In the genomic region with DNA sequence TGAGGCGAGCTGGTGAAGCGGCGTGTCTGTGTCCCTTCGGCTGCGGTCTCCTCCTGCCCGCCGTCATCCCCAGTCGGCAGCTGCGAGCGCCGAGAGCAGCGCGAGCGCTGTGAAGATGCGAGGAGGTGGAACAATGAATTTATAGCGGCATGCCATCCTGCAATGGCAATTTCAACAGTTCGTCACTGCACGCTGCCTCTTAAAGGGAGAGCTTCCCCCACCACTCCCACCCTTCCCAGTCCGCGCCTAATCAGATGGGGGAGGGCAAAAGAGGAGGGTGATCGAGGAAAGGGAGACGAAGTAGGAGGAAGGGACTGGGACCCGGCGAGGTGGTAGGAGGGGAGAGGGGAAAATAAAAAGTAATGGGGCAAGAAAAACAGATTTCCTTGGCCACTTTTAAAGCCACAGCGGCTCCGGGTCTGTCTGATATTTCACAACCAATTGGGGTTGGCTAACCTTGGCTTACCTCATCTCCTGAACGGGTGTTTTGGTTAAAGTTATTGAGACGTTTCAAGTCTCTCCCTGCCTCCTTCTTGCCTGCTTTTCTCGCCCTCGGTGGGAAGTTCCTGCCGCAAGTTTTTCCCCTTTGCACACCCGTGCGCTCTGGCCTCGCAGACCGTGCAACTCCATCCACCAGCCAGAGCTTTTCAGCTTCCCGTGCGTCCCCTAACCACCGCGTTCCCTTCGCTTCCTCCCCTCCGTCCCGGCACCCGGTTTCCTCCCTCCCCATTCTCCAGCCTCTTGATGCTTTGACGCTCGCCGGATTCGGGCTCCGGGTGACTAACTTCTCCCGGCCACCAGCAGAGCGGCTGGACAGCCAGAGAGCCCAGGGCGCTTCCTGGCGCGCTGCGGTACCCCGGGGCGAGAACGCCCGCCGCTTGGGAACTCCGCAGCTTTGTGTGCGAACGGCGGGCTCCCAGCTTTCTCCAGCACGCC, we compare ENCODE assay signal across 1 cellular context.
TF ChIP-seq lines count a peak whose summit lies in the region.

A gene (minus strand): TSS at position 111 of the 936 bp plus-strand sequence. CDS start 697 bp downstream, outside the sequence.

TF ChIP-seq in H1, 55 proteins besides CTCF, POLR2A, EP300 and RAD21 (continued from another document):
- no peak for TF ChIP-seq RNF2 (IDR thresholded peaks at IDR 0.05; ENCODE audit: borderline replicate concordance, low read depth, low read length, missing control alignments, poor library complexity, severe bottlenecking)
- TF ChIP-seq BACH1 (IDR thresholded peaks at IDR 0.05; ENCODE audit: low read length): no peak
- TF ChIP-seq JUN (IDR thresholded peaks at IDR 0.05; ENCODE audit: low read depth, low read length): no peak
- no peak for TF ChIP-seq GABPA (IDR thresholded peaks at IDR 0.05; ENCODE audit: borderline replicate concordance, insufficient read depth, low read length)
- no peak for TF ChIP-seq RFX5 (IDR thresholded peaks at IDR 0.05; ENCODE audit: borderline replicate concordance, low read depth, low read length)
- TF ChIP-seq, protein P1, sequence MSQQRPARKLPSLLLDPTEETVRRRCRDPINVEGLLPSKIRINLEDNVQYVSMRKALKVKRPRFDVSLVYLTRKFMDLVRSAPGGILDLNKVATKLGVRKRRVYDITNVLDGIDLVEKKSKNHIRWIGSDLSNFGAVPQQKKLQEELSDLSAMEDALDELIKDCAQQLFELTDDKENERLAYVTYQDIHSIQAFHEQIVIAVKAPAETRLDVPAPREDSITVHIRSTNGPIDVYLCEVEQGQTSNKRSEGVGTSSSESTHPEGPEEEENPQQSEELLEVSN (IDR thresholded peaks at IDR 0.05): peak; percentile 57; the same call in 1 of the 2 replicates
- TF ChIP-seq, protein P2, sequence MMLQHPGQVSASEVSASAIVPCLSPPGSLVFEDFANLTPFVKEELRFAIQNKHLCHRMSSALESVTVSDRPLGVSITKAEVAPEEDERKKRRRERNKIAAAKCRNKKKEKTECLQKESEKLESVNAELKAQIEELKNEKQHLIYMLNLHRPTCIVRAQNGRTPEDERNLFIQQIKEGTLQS (IDR thresholded peaks at IDR 0.05; ENCODE audit: insufficient read depth, low read depth, low read length): no peak
- TF ChIP-seq BRCA1 (IDR thresholded peaks at IDR 0.05; ENCODE audit: low read depth, low read length): no peak
- no peak for TF ChIP-seq CREB1 (IDR thresholded peaks at IDR 0.05)
- TF ChIP-seq, protein P3, sequence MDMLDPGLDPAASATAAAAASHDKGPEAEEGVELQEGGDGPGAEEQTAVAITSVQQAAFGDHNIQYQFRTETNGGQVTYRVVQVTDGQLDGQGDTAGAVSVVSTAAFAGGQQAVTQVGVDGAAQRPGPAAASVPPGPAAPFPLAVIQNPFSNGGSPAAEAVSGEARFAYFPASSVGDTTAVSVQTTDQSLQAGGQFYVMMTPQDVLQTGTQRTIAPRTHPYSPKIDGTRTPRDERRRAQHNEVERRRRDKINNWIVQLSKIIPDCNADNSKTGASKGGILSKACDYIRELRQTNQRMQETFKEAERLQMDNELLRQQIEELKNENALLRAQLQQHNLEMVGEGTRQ (IDR thresholded peaks at IDR 0.05; ENCODE audit: low read length): no peak
- no peak for TF ChIP-seq SAP30 (IDR thresholded peaks at IDR 0.05; ENCODE audit: insufficient read depth, insufficient replicate concordance, low read length)
- 0 out of 4 replicates have a peak, but pooled peaks of 1 of the 2 experiments have one; percentile 55 for TF ChIP-seq HDAC2 (IDR thresholded peaks at IDR 0.05; ENCODE audit: borderline replicate concordance in 1 of 2, low read depth in 2 of 2, low read length in 2 of 2)
- no peak for TF ChIP-seq JUND (IDR thresholded peaks at IDR 0.05; ENCODE audit: low read length)
- peak; percentile 59 for TF ChIP-seq SUZ12 (IDR thresholded peaks at IDR 0.05; ENCODE audit: low read length)
- TF ChIP-seq KDM5A (IDR thresholded peaks at IDR 0.05; ENCODE audit: low read length): no peak
- TF ChIP-seq TAF7 (optimal IDR thresholded peaks at IDR 0.05; ENCODE audit: borderline replicate concordance, low read depth, low read length): no peak
- peak; percentile 82 for TF ChIP-seq KDM4A (IDR thresholded peaks at IDR 0.05; ENCODE audit: low read depth, low read length, severe bottlenecking)
- no peak for TF ChIP-seq CEBPB (IDR thresholded peaks at IDR 0.05; ENCODE audit: low read depth, low read length)
- TF ChIP-seq, protein P4, sequence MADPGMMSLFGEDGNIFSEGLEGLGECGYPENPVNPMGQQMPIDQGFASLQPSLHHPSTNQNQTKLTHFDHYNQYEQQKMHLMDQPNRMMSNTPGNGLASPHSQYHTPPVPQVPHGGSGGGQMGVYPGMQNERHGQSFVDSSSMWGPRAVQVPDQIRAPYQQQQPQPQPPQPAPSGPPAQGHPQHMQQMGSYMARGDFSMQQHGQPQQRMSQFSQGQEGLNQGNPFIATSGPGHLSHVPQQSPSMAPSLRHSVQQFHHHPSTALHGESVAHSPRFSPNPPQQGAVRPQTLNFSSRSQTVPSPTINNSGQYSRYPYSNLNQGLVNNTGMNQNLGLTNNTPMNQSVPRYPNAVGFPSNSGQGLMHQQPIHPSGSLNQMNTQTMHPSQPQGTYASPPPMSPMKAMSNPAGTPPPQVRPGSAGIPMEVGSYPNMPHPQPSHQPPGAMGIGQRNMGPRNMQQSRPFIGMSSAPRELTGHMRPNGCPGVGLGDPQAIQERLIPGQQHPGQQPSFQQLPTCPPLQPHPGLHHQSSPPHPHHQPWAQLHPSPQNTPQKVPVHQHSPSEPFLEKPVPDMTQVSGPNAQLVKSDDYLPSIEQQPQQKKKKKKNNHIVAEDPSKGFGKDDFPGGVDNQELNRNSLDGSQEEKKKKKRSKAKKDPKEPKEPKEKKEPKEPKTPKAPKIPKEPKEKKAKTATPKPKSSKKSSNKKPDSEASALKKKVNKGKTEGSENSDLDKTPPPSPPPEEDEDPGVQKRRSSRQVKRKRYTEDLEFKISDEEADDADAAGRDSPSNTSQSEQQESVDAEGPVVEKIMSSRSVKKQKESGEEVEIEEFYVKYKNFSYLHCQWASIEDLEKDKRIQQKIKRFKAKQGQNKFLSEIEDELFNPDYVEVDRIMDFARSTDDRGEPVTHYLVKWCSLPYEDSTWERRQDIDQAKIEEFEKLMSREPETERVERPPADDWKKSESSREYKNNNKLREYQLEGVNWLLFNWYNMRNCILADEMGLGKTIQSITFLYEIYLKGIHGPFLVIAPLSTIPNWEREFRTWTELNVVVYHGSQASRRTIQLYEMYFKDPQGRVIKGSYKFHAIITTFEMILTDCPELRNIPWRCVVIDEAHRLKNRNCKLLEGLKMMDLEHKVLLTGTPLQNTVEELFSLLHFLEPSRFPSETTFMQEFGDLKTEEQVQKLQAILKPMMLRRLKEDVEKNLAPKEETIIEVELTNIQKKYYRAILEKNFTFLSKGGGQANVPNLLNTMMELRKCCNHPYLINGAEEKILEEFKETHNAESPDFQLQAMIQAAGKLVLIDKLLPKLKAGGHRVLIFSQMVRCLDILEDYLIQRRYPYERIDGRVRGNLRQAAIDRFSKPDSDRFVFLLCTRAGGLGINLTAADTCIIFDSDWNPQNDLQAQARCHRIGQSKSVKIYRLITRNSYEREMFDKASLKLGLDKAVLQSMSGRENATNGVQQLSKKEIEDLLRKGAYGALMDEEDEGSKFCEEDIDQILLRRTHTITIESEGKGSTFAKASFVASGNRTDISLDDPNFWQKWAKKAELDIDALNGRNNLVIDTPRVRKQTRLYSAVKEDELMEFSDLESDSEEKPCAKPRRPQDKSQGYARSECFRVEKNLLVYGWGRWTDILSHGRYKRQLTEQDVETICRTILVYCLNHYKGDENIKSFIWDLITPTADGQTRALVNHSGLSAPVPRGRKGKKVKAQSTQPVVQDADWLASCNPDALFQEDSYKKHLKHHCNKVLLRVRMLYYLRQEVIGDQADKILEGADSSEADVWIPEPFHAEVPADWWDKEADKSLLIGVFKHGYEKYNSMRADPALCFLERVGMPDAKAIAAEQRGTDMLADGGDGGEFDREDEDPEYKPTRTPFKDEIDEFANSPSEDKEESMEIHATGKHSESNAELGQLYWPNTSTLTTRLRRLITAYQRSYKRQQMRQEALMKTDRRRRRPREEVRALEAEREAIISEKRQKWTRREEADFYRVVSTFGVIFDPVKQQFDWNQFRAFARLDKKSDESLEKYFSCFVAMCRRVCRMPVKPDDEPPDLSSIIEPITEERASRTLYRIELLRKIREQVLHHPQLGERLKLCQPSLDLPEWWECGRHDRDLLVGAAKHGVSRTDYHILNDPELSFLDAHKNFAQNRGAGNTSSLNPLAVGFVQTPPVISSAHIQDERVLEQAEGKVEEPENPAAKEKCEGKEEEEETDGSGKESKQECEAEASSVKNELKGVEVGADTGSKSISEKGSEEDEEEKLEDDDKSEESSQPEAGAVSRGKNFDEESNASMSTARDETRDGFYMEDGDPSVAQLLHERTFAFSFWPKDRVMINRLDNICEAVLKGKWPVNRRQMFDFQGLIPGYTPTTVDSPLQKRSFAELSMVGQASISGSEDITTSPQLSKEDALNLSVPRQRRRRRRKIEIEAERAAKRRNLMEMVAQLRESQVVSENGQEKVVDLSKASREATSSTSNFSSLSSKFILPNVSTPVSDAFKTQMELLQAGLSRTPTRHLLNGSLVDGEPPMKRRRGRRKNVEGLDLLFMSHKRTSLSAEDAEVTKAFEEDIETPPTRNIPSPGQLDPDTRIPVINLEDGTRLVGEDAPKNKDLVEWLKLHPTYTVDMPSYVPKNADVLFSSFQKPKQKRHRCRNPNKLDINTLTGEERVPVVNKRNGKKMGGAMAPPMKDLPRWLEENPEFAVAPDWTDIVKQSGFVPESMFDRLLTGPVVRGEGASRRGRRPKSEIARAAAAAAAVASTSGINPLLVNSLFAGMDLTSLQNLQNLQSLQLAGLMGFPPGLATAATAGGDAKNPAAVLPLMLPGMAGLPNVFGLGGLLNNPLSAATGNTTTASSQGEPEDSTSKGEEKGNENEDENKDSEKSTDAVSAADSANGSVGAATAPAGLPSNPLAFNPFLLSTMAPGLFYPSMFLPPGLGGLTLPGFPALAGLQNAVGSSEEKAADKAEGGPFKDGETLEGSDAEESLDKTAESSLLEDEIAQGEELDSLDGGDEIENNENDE (IDR thresholded peaks at IDR 0.05; ENCODE audit: insufficient replicate concordance, low read length): no peak
- no peak for TF ChIP-seq CBX5 (IDR thresholded peaks at IDR 0.05; ENCODE audit: low read depth, low read length)
- peak; percentile 42; the same call in 1 of the 2 replicates for TF ChIP-seq POLR2AphosphoS5 (IDR thresholded peaks at IDR 0.05; ENCODE audit: low read depth, low read length)
- TF ChIP-seq SRF (IDR thresholded peaks at IDR 0.05; ENCODE audit: low read depth, low read length): no peak
- no peak for TF ChIP-seq FOSL1 (IDR thresholded peaks at IDR 0.05; ENCODE audit: insufficient read depth, low read depth, low read length)
- TF ChIP-seq TCF12 (IDR thresholded peaks at IDR 0.05; ENCODE audit: low read depth, low read length): no peak
- TF ChIP-seq, protein P5, sequence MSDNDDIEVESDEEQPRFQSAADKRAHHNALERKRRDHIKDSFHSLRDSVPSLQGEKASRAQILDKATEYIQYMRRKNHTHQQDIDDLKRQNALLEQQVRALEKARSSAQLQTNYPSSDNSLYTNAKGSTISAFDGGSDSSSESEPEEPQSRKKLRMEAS (IDR thresholded peaks at IDR 0.05): peak; percentile 45; the same call in 1 of the 2 replicates
- 0 out of 2 replicates have a peak, but pooled peaks have one; percentile 21 for TF ChIP-seq PHF8 (conservative IDR thresholded peaks at IDR 0.05; ENCODE audit: low read depth, low read length)
- no peak for TF ChIP-seq RXRA (IDR thresholded peaks at IDR 0.05; ENCODE audit: insufficient read depth, low read depth, low read length)
- peak; percentile 55 for TF ChIP-seq ASH2L (IDR thresholded peaks at IDR 0.05; ENCODE audit: low read length)
